In the genomic region with DNA sequence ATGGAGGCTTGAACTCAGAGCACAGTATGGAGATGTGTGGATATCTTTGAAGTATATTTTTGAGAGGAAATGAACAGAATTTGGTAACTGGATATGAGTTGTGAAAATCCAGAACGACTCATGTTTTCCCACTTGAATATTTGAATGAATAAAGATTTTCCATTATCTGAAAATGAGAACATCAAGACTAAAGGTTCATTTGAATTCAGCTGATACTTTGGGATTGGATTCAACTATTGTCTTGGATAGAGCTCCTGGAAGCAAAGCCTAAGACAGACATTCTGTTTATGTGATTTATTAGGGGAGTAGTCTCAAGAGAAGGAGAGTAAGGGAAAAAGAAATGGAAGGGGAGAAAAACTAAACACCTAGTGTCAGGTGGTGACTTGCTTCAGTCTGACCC, we compare ENCODE assay signal across 23 cellular contexts.
"Had no signal": no experiment of that assay in that cellular context is flagged by ENCODE, and none has a peak within 500 bp of the region (broad histone marks: within the 10 kb centered on the region; RNA-seq: fewer than 3 reads in every experiment).

No MANE protein-coding gene starts in this region.

- H3K36me3 ChIP-seq: MG63, SJSA1 had no signal

- H3K4me1 ChIP-seq: SJSA1 had no signal

- FAIRE-seq: HTR-8/SVneo had no signal

- DNase-seq: KBM-7, MG63, NCI-H1092, NCI-H1105 treated with DMSO at 0.1 percent for 48 hours, NCI-H1417 treated with DMSO at 0.1 percent for 48 hours, NCI-H146, NCI-H1694 treated with DMSO at 0.1 percent for 48 hours, NCI-H1930, NCI-H2081, NCI-H2107, NCI-H2171 treated with DMSO at 0.1 percent for 48 hours, NCI-H345, NCI-H446 treated with DMSO at 0.1 percent for 48 hours, NCI-H510A treated with DMSO at 0.1 percent for 48 hours, NCI-H69, NCI-H774, Right ventricle myocardium superior, RPMI8226, SIG-M5 had no signal

- H3K27me3 ChIP-seq: MG63, SJSA1 had no signal

- H3K9me3 ChIP-seq: MG63, SJSA1 had no signal

- H3K27ac ChIP-seq: HL-60, SJSA1, SK-N-MC had no signal

- H3K4me3 ChIP-seq: MG63, SJSA1, SK-N-MC had no signal
